Comparison of ENCODE assay signal across 8 cellular contexts in genomic region chr3:11643212-11644087, GRCh38. TPM values are rescaled to one million over a fixed set of nuclear protein-coding genes. Genes with fewer than 3 reads are reported as not detected.
DNase-seq lines count a peak whose midpoint lies in the region; ATAC-seq and TF ChIP-seq lines count a peak whose summit lies in the region.

VGLL4 (minus strand) TSS chr3:11643915; CDS start chr3:11643518, 397 bp downstream.

- peak within 1 kb of the TSS; percentile 68 for H3K4me3 ChIP-seq in epithelial cell of proximal tubule (ENCODE audit: low read depth, low read length)

- DNase-seq in CMK (ENCODE audit: low read depth) = peak; percentile 85
- peak; percentile 60 for DNase-seq in HS-5 (ENCODE audit: low read depth)
- peak; percentile 29 for DNase-seq in OCI-M2 (lab: John Stamatoyannopoulos, UW; ENCODE audit: unreplicated experiment)
- peak; percentile 73 for DNase-seq in activated T-cell treated with anti-CD3 and anti-CD28 coated beads for 48 hours (ENCODE audit: low read depth)
- peak; percentile 39 for DNase-seq in epithelial cell of proximal tubule (ENCODE audit: low read depth)
- peak; percentile 88 for DNase-seq in mucosa of gallbladder (ENCODE audit: low spot score)
- DNase-seq in stimulated activated CD8-positive, alpha-beta memory T cell treated with anti-CD3 and anti-CD28 coated beads, Interleukin-4, amount 100 ng/mL, for 24 hours (ENCODE audit: low read depth) = peak; percentile 58

- TF ChIP-seq CTCF in epithelial cell of proximal tubule (conservative IDR thresholded peaks at IDR 0.05; ENCODE audit: low read depth, low read length) = peak; percentile 27

- ATAC-seq in GM19467 (IDR thresholded peaks at IDR 0.05; ENCODE audit: unreplicated experiment) = peak; percentile 48

RNA-seq across cellular contexts. Expression of gene VGLL4, which starts in this region (rescaled TPM):
- total RNA-seq in epithelial cell of proximal tubule (25.2 and 52.4 TPM in 2 replicates), mucosa of gallbladder (94.2 TPM)

Comparison
In these comparisons a context has a peak if more than half of its experiments do, and no peak if none do; other contexts are left out.
1. Peak in every context shown above with its lines: DNase-seq, ATAC-seq and H3K4me3 ChIP-seq.
2. DNase-seq: peak in every context shown above with its lines; median percentile 88 in mucosa of gallbladder; 85 in CMK; 73 in activated T-cell treated with anti-CD3 and anti-CD28 coated beads for 48 hours; 60 in HS-5; 58 in stimulated activated CD8-positive, alpha-beta memory T cell treated with anti-CD3 and anti-CD28 coated beads, Interleukin-4, amount 100 ng/mL, for 24 hours; 39 in epithelial cell of proximal tubule; 29 in OCI-M2.